In the genomic region with DNA sequence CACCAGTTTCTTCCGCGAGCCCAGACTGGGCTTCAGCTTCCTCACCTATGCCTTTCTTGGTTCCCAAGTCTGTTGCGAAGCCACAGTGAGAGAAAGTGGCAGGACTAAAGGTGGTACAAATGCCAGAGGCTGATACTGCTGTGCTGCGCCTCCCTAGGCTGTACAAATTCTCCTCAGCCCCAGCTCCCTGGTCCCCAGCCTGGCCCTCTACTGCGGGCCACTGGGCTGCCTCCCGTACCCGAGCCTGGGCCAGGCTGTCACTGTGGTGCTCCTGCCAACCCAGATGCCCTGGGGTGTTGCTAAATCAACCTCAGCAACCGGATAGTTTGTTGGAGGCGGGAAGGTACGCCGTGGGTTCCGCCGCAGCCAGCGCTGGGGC, we compare ENCODE assay signal across 8 cellular contexts. TPM values are rescaled to one million over a fixed set of nuclear protein-coding genes. Genes with fewer than 3 reads are reported as not detected.
DNase-seq lines count a peak whose midpoint lies in the region; ATAC-seq and TF ChIP-seq lines count a peak whose summit lies in the region.

No MANE protein-coding gene starts in this region.

- in situ Hi-C loops in brain microvascular endothelial cell (cut with HindIII; ENCODE audit: low pct_ligation_motif_present, low sequenced_read_pairs), result no loop called here

- H3K9me3 Mint-ChIP-seq in naive thymus-derived CD4-positive, alpha-beta T cell, result peaks cover 0 to 4% (median 0%) of the 10 kb centered on the region in 11 donors

- no peaks in the 10 kb centered on the region for H3K27me3 ChIP-seq in brain microvascular endothelial cell (replicated peaks)
- no peaks in the 10 kb centered on the region for H3K27me3 ChIP-seq in naive thymus-derived CD4-positive, alpha-beta T cell (ENCODE audit: control insufficient read depth in 2 of 2, insufficient read depth in 2 of 2, low read length in 2 of 2)

- H3K27ac ChIP-seq in brain microvascular endothelial cell, result no peak overlapping the region
- peak overlapping the region; percentile 85 for H3K27ac ChIP-seq in naive thymus-derived CD4-positive, alpha-beta T cell (ENCODE audit: low read depth, low read length)

- DNase-seq in NK-92 (lab: John Stamatoyannopoulos, UW; ENCODE audit: unreplicated experiment) (peak; percentile 18), brain microvascular endothelial cell (no peak), activated gamma-delta T cell treated with Interleukin-2 at 50 U/mL for 16 hours (no peak)
- DNase-seq in NK-92 treated with Interleukin-12 subunit alpha and Interleukin-12 subunit beta, amount 100 ng/mL, for 24 hours (lab: John Stamatoyannopoulos, UW), result no peak
- no peak for DNase-seq in naive thymus-derived CD4-positive, alpha-beta T cell

- H3K9me3 ChIP-seq in naive thymus-derived CD4-positive, alpha-beta T cell (ENCODE audit: control insufficient read depth in 2 of 3, low read length in 3 of 3), result no peaks in the 10 kb centered on the region

- H3K4me1 ChIP-seq in naive thymus-derived CD4-positive, alpha-beta T cell (ENCODE audit: control insufficient read depth in 2 of 2, insufficient read depth in 2 of 2, low read length in 2 of 2), result peaks cover 50 to 56% of the 10 kb centered on the region in 2 donors

- peaks cover 3 to 20% (median 4%) of the 10 kb centered on the region in 5 donors for H3K36me3 Mint-ChIP-seq in naive thymus-derived CD4-positive, alpha-beta T cell

- H3K4me1 Mint-ChIP-seq in naive thymus-derived CD4-positive, alpha-beta T cell, result peaks cover 55 to 82% (median 73%) of the 10 kb centered on the region in 7 donors

- ATAC-seq in HG03457 (IDR thresholded peaks at IDR 0.05; ENCODE audit: unreplicated experiment), result peak; percentile 8
- ATAC-seq in naive thymus-derived CD4-positive, alpha-beta T cell, result no peak
- no peak for ATAC-seq in GM19397 (IDR thresholded peaks at IDR 0.05; ENCODE audit: unreplicated experiment)
- no peak for ATAC-seq in GM21360 (IDR thresholded peaks at IDR 0.05; ENCODE audit: unreplicated experiment)

- POLR2A ChIA-PET in naive thymus-derived CD4-positive, alpha-beta T cell (lab: Charles Lee), result interaction anchor here (0.7 to 5.1 kb wide), 5 partner anchors 10 to 1061 kb away, joined by 3 to 66 read pairs (median 4); partner anchors contain the start of gene DCAF1

- H3K4me3 ChIP-seq in brain microvascular endothelial cell (ENCODE audit: low read depth, low read length), result peak overlapping the region; percentile 79
- peak overlapping the region; percentile 94 for H3K4me3 ChIP-seq in naive thymus-derived CD4-positive, alpha-beta T cell (ENCODE audit: low read length)

- no peaks in the 10 kb centered on the region for H3K27me3 Mint-ChIP-seq in naive thymus-derived CD4-positive, alpha-beta T cell

- H3K27ac Mint-ChIP-seq in naive thymus-derived CD4-positive, alpha-beta T cell, result peak overlapping the region; percentile 24 to 97 (median 93)

- peak overlapping the region; percentile 66 to 95 (median 90) for H3K4me3 Mint-ChIP-seq in naive thymus-derived CD4-positive, alpha-beta T cell

- CTCF ChIA-PET in naive thymus-derived CD4-positive, alpha-beta T cell (lab: Charles Lee), result interaction anchor here (0.6 to 9.5 kb wide), 8 partner anchors 12 to 169 kb away, joined by 3 to 137 read pairs (median 7); partner anchors contain the start of gene DCAF1

- no peak for TF ChIP-seq CTCF in brain microvascular endothelial cell (IDR thresholded peaks at IDR 0.05; ENCODE audit: low read depth, low read length, missing control alignments)

- H3K36me3 ChIP-seq in brain microvascular endothelial cell (replicated peaks), result no peaks in the 10 kb centered on the region
- peaks cover 0 to 18% (median 0%) of the 10 kb centered on the region in 3 experiments for H3K36me3 ChIP-seq in naive thymus-derived CD4-positive, alpha-beta T cell (ENCODE audit: control insufficient read depth in 2 of 3, insufficient read depth in 3 of 3, low read length in 3 of 3)

- intact Hi-C loops in naive thymus-derived CD4-positive, alpha-beta T cell (cut with micrococcal nuclease), result loop anchor here (1.0 to 5.0 kb wide), 17 partner anchors 12 to 1433 kb away; partner anchors contain the start of genes DUSP7 (in 2 of the 2), MANF (in 2 of the 2), PARP3 (in 2 of the 2) and RAD54L2 (in 2 of the 2)

RNA-seq across cellular contexts. Expression of gene TEX264, which starts 0.4 kb away (rescaled TPM):
- total RNA-seq in naive thymus-derived CD4-positive, alpha-beta T cell, result 10 to 100 TPM; 34.4 to 65.0 (median 41.7) TPM
- polyA plus RNA-seq in naive thymus-derived CD4-positive, alpha-beta T cell, result 100 to 1,000 TPM in 1 of 2 donors, 10 to 100 TPM in 1; 92.9 to 115 TPM

RNA-seq across cellular contexts. Expression of gene GRM2, which starts 36.2 kb away (rescaled TPM):
- 1 to 10 TPM; 1.3 to 5.1 (median 3.3) TPM for total RNA-seq in naive thymus-derived CD4-positive, alpha-beta T cell
- under 1 TPM in 1 of 2 donors, not detected in 1; 0.14 TPM for polyA plus RNA-seq in naive thymus-derived CD4-positive, alpha-beta T cell
